Comparison of ENCODE assay signal across 21 cellular contexts in genomic region chr5:39432687-39433086, GRCh38. TPM values are rescaled to one million over a fixed set of nuclear protein-coding genes. Genes with fewer than 3 reads are reported as not detected.
DNase-seq lines count a peak whose midpoint lies in the region; ATAC-seq and TF ChIP-seq lines count a peak whose summit lies in the region.
"Had no signal": no experiment of that assay in that cellular context is flagged by ENCODE, and none has a peak within 500 bp of the region (broad histone marks: within the 10 kb centered on the region; RNA-seq: fewer than 3 reads in every experiment).

No MANE protein-coding gene starts in this region.

- no peaks in the 10 kb centered on the region for H3K36me3 Mint-ChIP-seq in activated naive CD4-positive, alpha-beta T cell treated with anti-CD3 and anti-CD28 coated beads, Interleukin-2, amount 10 ng/mL, durations not matched to agents 7 days and 5 days
- H3K36me3 Mint-ChIP-seq: activated naive CD4-positive, alpha-beta T cell treated with anti-CD3 and anti-CD28 coated beads, Interleukin-2, amount 50 U/mL, for 24 hours; neural progenitor cell; type B pancreatic cell had no signal

- intact Hi-C loops in mucosa of descending colon (cut with DNase I, micrococcal nuclease), result no loop called here

- H3K27ac Mint-ChIP-seq in activated naive CD4-positive, alpha-beta T cell treated with anti-CD3 and anti-CD28 coated beads, Interleukin-2, amount 10 ng/mL, durations not matched to agents 7 days and 5 days, result no peak overlapping the region
- H3K27ac Mint-ChIP-seq: activated CD4-positive, alpha-beta T cell treated with anti-CD3 and anti-CD28 coated beads, Interleukin-2, amount 10 ng/mL, durations not matched to agents 24 days and 14 days; activated naive CD4-positive, alpha-beta T cell treated with anti-CD3 and anti-CD28 coated beads, Interleukin-2, amount 50 U/mL, for 24 hours; neural progenitor cell; type B pancreatic cell had no signal

- peaks cover 7% of the 10 kb centered on the region for H3K27me3 Mint-ChIP-seq in activated naive CD4-positive, alpha-beta T cell treated with anti-CD3 and anti-CD28 coated beads, Interleukin-2, amount 10 ng/mL, durations not matched to agents 7 days and 5 days
- H3K27me3 Mint-ChIP-seq: type B pancreatic cell had no signal

- H3K4me3 Mint-ChIP-seq in activated naive CD4-positive, alpha-beta T cell treated with anti-CD3 and anti-CD28 coated beads, Interleukin-2, amount 10 ng/mL, durations not matched to agents 7 days and 5 days, result no peak overlapping the region
- H3K4me3 Mint-ChIP-seq: activated CD4-positive, alpha-beta T cell treated with anti-CD3 and anti-CD28 coated beads, Interleukin-2, amount 10 ng/mL, durations not matched to agents 24 days and 14 days; activated naive CD4-positive, alpha-beta T cell treated with anti-CD3 and anti-CD28 coated beads, Interleukin-2, amount 50 U/mL, for 24 hours; neural progenitor cell had no signal

- TF ChIP-seq CTCF in epithelial cell of proximal tubule (conservative IDR thresholded peaks at IDR 0.05; ENCODE audit: low read depth, low read length), result no peak
- no peak for TF ChIP-seq CTCF in mucosa of descending colon (IDR thresholded peaks at IDR 0.05)
- no peak for TF ChIP-seq CTCF in GM20000 (IDR thresholded peaks at IDR 0.05; ENCODE audit: extremely low read depth, missing control alignments)

- no peaks in the 10 kb centered on the region for H3K9me3 ChIP-seq in mucosa of descending colon
- H3K9me3 ChIP-seq: ascending aorta, gastrocnemius medialis had no signal

- no peaks in the 10 kb centered on the region for H3K4me1 Mint-ChIP-seq in activated naive CD4-positive, alpha-beta T cell treated with anti-CD3 and anti-CD28 coated beads, Interleukin-2, amount 10 ng/mL, durations not matched to agents 7 days and 5 days

- H3K4me1 ChIP-seq in mucosa of descending colon (ENCODE audit: low read depth), result peaks cover 11% of the 10 kb centered on the region
- H3K4me1 ChIP-seq: ascending aorta, gastrocnemius medialis had no signal

- ATAC-seq in mucosa of descending colon, result peak; percentile 5
- ATAC-seq in GM21390 (IDR thresholded peaks at IDR 0.05; ENCODE audit: unreplicated experiment), result no peak
- ATAC-seq: gastrocnemius medialis had no signal

- H3K4me3 ChIP-seq in epithelial cell of proximal tubule (ENCODE audit: low read depth, low read length), result peak overlapping the region; percentile 16
- no peak overlapping the region for H3K4me3 ChIP-seq in mucosa of descending colon
- H3K4me3 ChIP-seq: ascending aorta, gastrocnemius medialis, neural progenitor cell had no signal

- H3K36me3 ChIP-seq in mucosa of descending colon (ENCODE audit: low read depth), result no peaks in the 10 kb centered on the region
- H3K36me3 ChIP-seq: ascending aorta, gastrocnemius medialis, neural progenitor cell, WERI-Rb-1 had no signal

- in situ Hi-C loops in ACHN (cut with HindIII; ENCODE audit: low pct_ligation_motif_present, low pct_unique_long_range_greater_than_20kb, low sequenced_read_pairs), result no loop called here

- H3K9me3 Mint-ChIP-seq in activated naive CD4-positive, alpha-beta T cell treated with anti-CD3 and anti-CD28 coated beads, Interleukin-2, amount 10 ng/mL, durations not matched to agents 7 days and 5 days, result no peaks in the 10 kb centered on the region
- H3K9me3 Mint-ChIP-seq: activated CD4-positive, alpha-beta T cell treated with anti-CD3 and anti-CD28 coated beads, Interleukin-2, amount 10 ng/mL, durations not matched to agents 24 days and 14 days; activated naive CD4-positive, alpha-beta T cell treated with anti-CD3 and anti-CD28 coated beads, Interleukin-2, amount 50 U/mL, for 24 hours; neural progenitor cell; type B pancreatic cell had no signal

- DNase-seq in ACHN (peak; percentile 33), NOMO-1 treated with dmso at 0.1 percent for 144 hours (lab: John Stamatoyannopoulos, UW; ENCODE audit: unreplicated experiment) (peak; percentile 50), epithelial cell of proximal tubule (ENCODE audit: low read depth) (no peak), mucosa of descending colon (no peak), ureter (ENCODE audit: low spot score) (no peak), GM20000 (ENCODE audit: low spot score) (no peak)
- DNase-seq in activated naive CD4-positive, alpha-beta T cell treated with anti-CD3 and anti-CD28 coated beads, Interleukin-2, amount 10 ng/mL, durations not matched to agents 7 days and 5 days, result no peak
- DNase-seq: activated CD4-positive, alpha-beta T cell treated with anti-CD3 and anti-CD28 coated beads, Interleukin-2, amount 10 ng/mL, durations not matched to agents 24 days and 14 days; C1 segment of cervical spinal cord; erythroblast; gastrocnemius medialis; H7; hypothalamus; NCI-H510A; NK-92 treated with Interleukin-12 subunit alpha and Interleukin-12 subunit beta, amount 100 ng/mL, for 24 hours; WERI-Rb-1 had no signal

- CTCF ChIA-PET in activated naive CD4-positive, alpha-beta T cell treated with anti-CD3 and anti-CD28 coated beads, Interleukin-2, amount 10 ng/mL, durations not matched to agents 7 days and 5 days (lab: Charles Lee), result no interaction called here

RNA-seq across cellular contexts. Expression of gene DAB2, which starts 7.9 kb away (rescaled TPM):
- total RNA-seq in epithelial cell of proximal tubule (13.2 and 16.6 TPM in 2 replicates), mucosa of descending colon (10 to 100 TPM; 55.7 to 75.1 (median 65.8) TPM), ureter (77.2 TPM)
- total RNA-seq: activated CD4-positive, alpha-beta T cell treated with anti-CD3 and anti-CD28 coated beads, Interleukin-2, amount 10 ng/mL, durations not matched to agents 24 days and 14 days had no signal

Comparison
In these comparisons a context has a peak if more than half of its experiments do, and no peak if none do; other contexts are left out.
1. DNase-seq: peak in ACHN (single experiment) and NOMO-1 treated with dmso at 0.1 percent for 144 hours (single experiment); none in epithelial cell of proximal tubule (single experiment), mucosa of descending colon (0 of 3), ureter (single experiment), activated naive CD4-positive, alpha-beta T cell treated with anti-CD3 and anti-CD28 coated beads, Interleukin-2, amount 10 ng/mL, durations not matched to agents 7 days and 5 days (single experiment) and GM20000 (single experiment).